In the genomic region with DNA sequence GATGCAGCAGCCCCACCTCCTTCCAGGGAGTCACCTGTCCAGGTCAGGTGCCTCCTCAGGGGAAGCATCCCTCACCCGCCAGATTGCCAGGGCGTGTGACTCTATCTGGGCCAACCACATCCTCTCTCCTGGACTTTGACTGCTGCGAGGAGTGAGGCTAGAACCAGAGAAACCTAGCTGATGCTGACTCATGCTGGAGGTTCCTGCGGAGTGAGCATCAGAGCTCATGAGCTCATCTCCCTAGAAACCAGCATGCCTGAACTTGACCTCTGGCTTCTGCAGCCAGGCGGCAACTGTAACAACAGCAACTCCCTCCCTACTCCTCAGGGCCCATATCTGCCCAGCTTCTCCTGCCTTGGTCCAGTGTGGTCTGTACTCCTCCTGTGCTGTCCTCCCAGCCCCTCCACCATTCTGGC, we compare ENCODE assay signal across 8 cellular contexts. TPM values are rescaled to one million over a fixed set of nuclear protein-coding genes. Genes with fewer than 3 reads are reported as not detected.
DNase-seq lines count a peak whose midpoint lies in the region; ATAC-seq and TF ChIP-seq lines count a peak whose summit lies in the region.

No MANE protein-coding gene starts in this region.

- no peaks in the 10 kb centered on the region for H3K9me3 ChIP-seq in fibroblast of lung (ENCODE audit: control insufficient read depth, insufficient read depth, low read depth, low read length)
- H3K9me3 ChIP-seq in psoas muscle: no peaks in the 10 kb centered on the region

- H3K4me2 ChIP-seq in fibroblast of lung (ENCODE audit: extremely low read depth, insufficient read depth, low read length): peak overlapping the region; percentile 56

- peak; percentile 95 for DNase-seq in AG08395 (ENCODE audit: low spot score)
- peak; percentile 60 for DNase-seq in NCI-H460 (ENCODE audit: extremely low read depth, low read depth)
- peak; percentile 70 for DNase-seq in activated CD8-positive, alpha-beta memory T cell treated with anti-CD3 and anti-CD28 coated beads for 24 hours
- DNase-seq in fibroblast of lung (ENCODE audit: low read depth in 2 of 2): peak; percentile 93 to 94
- peak in 1 of 2 donors; percentile 27 for DNase-seq in psoas muscle
- DNase-seq in cerebellum (ENCODE audit: low spot score): no peak

- ATAC-seq in GM18907 (IDR thresholded peaks at IDR 0.05; ENCODE audit: unreplicated experiment) (peak; percentile 92), HG03095 (IDR thresholded peaks at IDR 0.05; ENCODE audit: unreplicated experiment) (peak; percentile 89), psoas muscle (peak; percentile 23 to 49 (median 30))

- H3K27me3 ChIP-seq in fibroblast of lung (ENCODE audit: control insufficient read depth, insufficient read depth, low read length) (no peaks in the 10 kb centered on the region), psoas muscle (ENCODE audit: insufficient read depth in 3 of 3, low read length in 2 of 3) (no peaks in the 10 kb centered on the region)

- intact Hi-C loops in psoas muscle (cut with DNase I): loop anchor here (5.0 kb wide), 2 partner anchors 65 to 90 kb away; no protein-coding TSS in a partner anchor

- H3K79me2 ChIP-seq in fibroblast of lung (ENCODE audit: control insufficient read depth, insufficient read depth, low read length): no peaks in the 10 kb centered on the region

- H4K20me1 ChIP-seq in fibroblast of lung (ENCODE audit: control insufficient read depth, extremely low read depth, insufficient read depth, low read length): no peaks in the 10 kb centered on the region

- 56 to 69% (median 67%) methylated on average over 5 of the region's 5 CpGs for WGBS in psoas muscle, 3 donors

- H2AFZ ChIP-seq in fibroblast of lung (ENCODE audit: low read length): peak overlapping the region; percentile 61

- peak overlapping the region; percentile 98 for H3K27ac ChIP-seq in fibroblast of lung (ENCODE audit: insufficient read depth, low read length)
- no peak overlapping the region for H3K27ac ChIP-seq in psoas muscle

- TF ChIP-seq CTCF in fibroblast of lung (conservative IDR thresholded peaks at IDR 0.05 in 1 of 2, IDR thresholded peaks at IDR 0.05 in 1 of 2; ENCODE audit: low read depth in 1 of 2, low read length in 2 of 2): no peak
- no peak for TF ChIP-seq CTCF in psoas muscle (IDR thresholded peaks at IDR 0.05)

- H3K4me3 ChIP-seq in fibroblast of lung (replicated peaks in 1 of 4; ENCODE audit: control extremely low read depth in 1 of 4, insufficient read depth in 1 of 4, low read depth in 3 of 4, low read length in 4 of 4): peak overlapping the region in 1 of 4 experiments; percentile 17
- no peak overlapping the region for H3K4me3 ChIP-seq in psoas muscle

- H3K9ac ChIP-seq in fibroblast of lung (ENCODE audit: insufficient read depth, low read length): peak overlapping the region; percentile 57

- H3K36me3 ChIP-seq in fibroblast of lung (ENCODE audit: control insufficient read depth, insufficient read depth, low read length) (no peaks in the 10 kb centered on the region), psoas muscle (ENCODE audit: insufficient read depth in 1 of 2, low read depth in 1 of 2) (no peaks in the 10 kb centered on the region)

- peaks cover 17% of the 10 kb centered on the region for H3K4me1 ChIP-seq in fibroblast of lung (ENCODE audit: control insufficient read depth, extremely low read depth, insufficient read depth, low read length)
- H3K4me1 ChIP-seq in psoas muscle: no peaks in the 10 kb centered on the region

RNA-seq across cellular contexts. Expression of a gene that starts 28.3 kb away (rescaled TPM):
- not detected in 2 replicates for total RNA-seq in NCI-H460 (2014; rRNA removed; shearing (Covaris generic))
- 0.18 TPM in 1 of 2 replicates, not detected in the other for polyA plus RNA-seq in NCI-H460 (2014; cell fraction: nucleus; rRNA removed)
- total RNA-seq in fibroblast of lung (not detected in 2 replicates), psoas muscle (not detected), cerebellum (not detected)
- polyA plus RNA-seq in fibroblast of lung (not detected in 2 replicates), psoas muscle (not detected)
- not detected in 2 replicates for polyA plus RNA-seq in fibroblast of lung (2012)
- not detected in 2 replicates for polyA minus RNA-seq in fibroblast of lung (ENCODE audit: low replicate concordance)

RNA-seq across cellular contexts. Expression of a gene that starts 46.8 kb away (rescaled TPM):
- 131 and 165 TPM in 2 replicates for total RNA-seq in NCI-H460 (2014; rRNA removed; shearing (Covaris generic))
- 206 and 286 TPM in 2 replicates for polyA plus RNA-seq in NCI-H460 (2014; cell fraction: nucleus; rRNA removed)
- total RNA-seq in fibroblast of lung: 36.7 and 61.3 TPM in 2 replicates
- polyA plus RNA-seq in fibroblast of lung: 77.3 and 154 TPM in 2 replicates
- polyA plus RNA-seq in fibroblast of lung (2012): 47.5 and 107 TPM in 2 replicates
- 33.9 and 98.6 TPM in 2 replicates for polyA minus RNA-seq in fibroblast of lung (ENCODE audit: low replicate concordance)
- total RNA-seq in psoas muscle: 10 to 100 TPM; 11.8 to 23.6 (median 17.8) TPM
- 10 to 100 TPM; 11.1 to 37.1 (median 16.0) TPM for polyA plus RNA-seq in psoas muscle
- total RNA-seq in cerebellum: 46.5 TPM

Comparison
In these comparisons a context has a peak if more than half of its experiments do, and no peak if none do; other contexts are left out.
1. ATAC-seq: peak in every context shown above with its lines; median percentile 92 in GM18907; 89 in HG03095; 30 in psoas muscle.